8 cellular contexts compared by ENCODE assay signal in the genomic region with DNA sequence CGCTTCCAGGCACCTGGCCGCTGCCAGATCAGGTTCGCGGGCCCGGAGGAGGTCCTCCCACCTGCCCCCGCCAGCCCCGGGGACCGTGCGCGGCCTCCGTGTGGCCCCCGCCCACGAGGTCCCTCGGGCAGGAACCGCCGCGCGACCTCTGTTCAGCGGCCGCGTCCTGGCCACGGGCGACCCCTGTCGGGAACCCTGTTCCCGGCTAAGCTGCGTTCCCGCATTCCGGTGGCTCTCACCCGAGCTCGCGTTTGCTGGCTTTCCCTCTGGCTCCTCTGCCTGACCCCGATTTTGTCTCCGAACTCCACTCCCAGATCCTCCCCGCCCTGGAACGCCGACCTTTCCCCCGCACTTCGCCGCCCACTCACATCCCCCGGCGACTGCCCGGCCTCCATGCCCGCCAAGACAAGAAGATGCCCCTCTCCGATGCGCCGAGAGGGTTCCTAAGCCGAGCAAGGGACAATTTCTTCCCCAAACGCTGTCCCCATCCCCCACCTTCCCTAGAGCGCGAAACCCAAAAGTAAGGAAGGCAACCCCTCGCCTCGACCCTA. TPM values are rescaled to one million over a fixed set of nuclear protein-coding genes. Genes with fewer than 3 reads are reported as not detected.
A peak's percentile ranks its signal among the peaks of the same experiment; 100 is the strongest.
DNase-seq lines count a peak whose midpoint lies in the region; ATAC-seq and TF ChIP-seq lines count a peak whose summit lies in the region.

No MANE protein-coding gene starts in this region.

- H3K27me3 Mint-ChIP-seq in IgD-negative memory B cell (peaks cover 12% of the 10 kb centered on the region), endothelial cell (ENCODE audit: unreplicated experiment) (peaks cover 19% of the 10 kb centered on the region)
- H3K27me3 Mint-ChIP-seq in activated CD8-positive, alpha-beta T cell treated with anti-CD3 and anti-CD28 coated beads for 36 hours = peaks cover 11% of the 10 kb centered on the region

- H3K27ac Mint-ChIP-seq in IgD-negative memory B cell = peak overlapping the region in 1 of 3 donors; percentile 73
- H3K27ac Mint-ChIP-seq in activated CD8-positive, alpha-beta T cell treated with anti-CD3 and anti-CD28 coated beads for 36 hours = peak overlapping the region; percentile 97
- peak overlapping the region; percentile 34 for H3K27ac Mint-ChIP-seq in endothelial cell (ENCODE audit: unreplicated experiment)

- H3K27ac ChIP-seq in stomach smooth muscle (ENCODE audit: low read length) = peak overlapping the region; percentile 67

- ATAC-seq in GM18505 (IDR thresholded peaks at IDR 0.05; ENCODE audit: unreplicated experiment) = no peak
- peak; percentile 6 for ATAC-seq in activated CD8-positive, alpha-beta T cell treated with anti-CD3 and anti-CD28 coated beads for 36 hours
- no peak for ATAC-seq in HG03378 (IDR thresholded peaks at IDR 0.05; ENCODE audit: unreplicated experiment)

- POLR2A ChIA-PET in activated CD8-positive, alpha-beta T cell treated with anti-CD3 and anti-CD28 coated beads for 36 hours (lab: Charles Lee) = interaction anchor here (0.7 to 2.6 kb wide), 12 partner anchors 11 to 255 kb away, joined by 3 to 7 read pairs (median 5); no protein-coding TSS in a partner anchor

- H3K36me3 ChIP-seq in stomach smooth muscle (ENCODE audit: control insufficient read depth in 2 of 2, insufficient read depth in 2 of 2, low read length in 2 of 2) = no peaks in the 10 kb centered on the region

- intact Hi-C loops in activated CD8-positive, alpha-beta T cell treated with anti-CD3 and anti-CD28 coated beads for 36 hours (cut with micrococcal nuclease) = loop anchor here (2.0 to 5.0 kb wide), 2 partner anchors 151 to 490 kb away; no protein-coding TSS in a partner anchor

- TF ChIP-seq POLR2A in GM18505 (IDR thresholded peaks at IDR 0.05; ENCODE audit: borderline replicate concordance, extremely low read depth, insufficient read depth, insufficient read length) = peak; percentile 33

- peaks cover 12 to 45% of the 10 kb centered on the region in 2 donors for H3K27me3 ChIP-seq in stomach smooth muscle (ENCODE audit: control insufficient read depth in 1 of 2, insufficient read depth in 2 of 2, low read length in 2 of 2)

- H3K4me1 Mint-ChIP-seq in IgD-negative memory B cell (peaks cover 3 to 30% (median 14%) of the 10 kb centered on the region in 3 donors), endothelial cell (ENCODE audit: unreplicated experiment) (peaks cover 47% of the 10 kb centered on the region)
- peaks cover 61% of the 10 kb centered on the region for H3K4me1 Mint-ChIP-seq in activated CD8-positive, alpha-beta T cell treated with anti-CD3 and anti-CD28 coated beads for 36 hours (ENCODE audit: low read depth)

- peaks cover 2% of the 10 kb centered on the region for H3K36me3 Mint-ChIP-seq in IgD-negative memory B cell
- peaks cover 23% of the 10 kb centered on the region for H3K36me3 Mint-ChIP-seq in activated CD8-positive, alpha-beta T cell treated with anti-CD3 and anti-CD28 coated beads for 36 hours (ENCODE audit: low read depth)
- peaks cover 4% of the 10 kb centered on the region for H3K36me3 Mint-ChIP-seq in endothelial cell (ENCODE audit: low read depth, unreplicated experiment)

- H3K4me3 Mint-ChIP-seq in IgD-negative memory B cell = peak overlapping the region; percentile 92 to 97 (median 96)
- peak overlapping the region; percentile 95 for H3K4me3 Mint-ChIP-seq in activated CD8-positive, alpha-beta T cell treated with anti-CD3 and anti-CD28 coated beads for 36 hours
- peak overlapping the region; percentile 96 for H3K4me3 Mint-ChIP-seq in endothelial cell (ENCODE audit: unreplicated experiment)

- TF ChIP-seq CTCF in activated CD8-positive, alpha-beta T cell treated with anti-CD3 and anti-CD28 coated beads for 36 hours (IDR thresholded peaks at IDR 0.05) = peak; percentile 51
- peak; percentile 48 for TF ChIP-seq CTCF in endothelial cell (IDR thresholded peaks at IDR 0.05; ENCODE audit: unreplicated experiment)

- peak overlapping the region; percentile 51 to 59 for H3K9ac ChIP-seq in stomach smooth muscle (ENCODE audit: low read length in 2 of 2)

- no peaks in the 10 kb centered on the region for H3K9me3 Mint-ChIP-seq in IgD-negative memory B cell
- H3K9me3 Mint-ChIP-seq in activated CD8-positive, alpha-beta T cell treated with anti-CD3 and anti-CD28 coated beads for 36 hours = no peaks in the 10 kb centered on the region
- no peaks in the 10 kb centered on the region for H3K9me3 Mint-ChIP-seq in endothelial cell (ENCODE audit: unreplicated experiment)

- no peaks in the 10 kb centered on the region for H3K9me3 ChIP-seq in stomach smooth muscle (ENCODE audit: control insufficient read depth in 2 of 2, low read length in 2 of 2)

- peak; percentile 63 for DNase-seq in activated CD8-positive, alpha-beta T cell treated with anti-CD3 and anti-CD28 coated beads for 36 hours
- peak; percentile 80 for DNase-seq in endothelial cell (ENCODE audit: low spot score)
- DNase-seq in midbrain (lab: John Stamatoyannopoulos, UW) = peak; percentile 72
- DNase-seq in DMS53 treated with DMSO at 0.1 percent for 48 hours (lab: John Stamatoyannopoulos, UW; ENCODE audit: unreplicated experiment) = no peak

- CTCF ChIA-PET in activated CD8-positive, alpha-beta T cell treated with anti-CD3 and anti-CD28 coated beads for 36 hours (lab: Charles Lee) = interaction anchor here (0.7 to 5.2 kb wide), 8 partner anchors 13 to 489 kb away, joined by 3 to 52 read pairs (median 4); no protein-coding TSS in a partner anchor

- peaks cover 34% of the 10 kb centered on the region for H3K4me1 ChIP-seq in stomach smooth muscle (ENCODE audit: control insufficient read depth, insufficient read depth, low read length)

- peak overlapping the region; percentile 73 to 82 for H3K4me3 ChIP-seq in stomach smooth muscle (ENCODE audit: low read length in 2 of 2)

RNA-seq across cellular contexts. Expression of a gene that starts 2.3 kb away (rescaled TPM):
- polyA plus RNA-seq in IgD-negative memory B cell = 1.6 TPM
- total RNA-seq in activated CD8-positive, alpha-beta T cell treated with anti-CD3 and anti-CD28 coated beads for 36 hours = 10 to 100 TPM; 23.8 to 27.6 TPM
- 16.0 TPM for total RNA-seq in endothelial cell (ENCODE audit: unreplicated experiment)
